3 cellular contexts compared by ENCODE assay signal in the genomic region with DNA sequence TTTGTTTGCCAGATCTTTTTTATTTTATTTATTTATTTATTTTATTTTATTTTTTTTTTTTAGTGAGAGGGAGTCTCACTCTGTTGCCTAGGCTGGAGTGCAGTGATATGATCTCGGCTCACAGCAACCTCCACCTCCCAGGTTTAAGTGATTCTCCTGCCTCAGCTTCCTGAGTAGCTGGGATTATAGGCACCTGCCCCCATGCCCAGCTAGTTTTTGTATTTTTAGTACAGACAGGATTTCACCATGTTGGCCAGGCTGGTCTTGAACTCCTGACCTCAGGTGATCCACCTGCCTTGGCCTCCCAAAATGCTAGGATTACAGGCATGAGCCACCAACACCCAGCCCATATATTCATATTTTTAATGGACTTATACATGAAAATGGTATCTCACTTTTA. TPM values are rescaled to one million over a fixed set of nuclear protein-coding genes. Genes with fewer than 3 reads are reported as not detected.
"Had no signal": no experiment of that assay in that cellular context is flagged by ENCODE, and none has a peak within 500 bp of the region (broad histone marks: within the 10 kb centered on the region; RNA-seq: fewer than 3 reads in every experiment).

No MANE protein-coding gene starts in this region.

RNA-seq across cellular contexts. Expression of gene NLRC5, which starts 3.1 kb away (rescaled TPM):
- total RNA-seq: cardiac muscle cell had no signal
- polyA plus RNA-seq: cardiac muscle cell had no signal

RNA-seq across cellular contexts. Expression of gene CETP, which starts 30.7 kb away (rescaled TPM):
- total RNA-seq: fibroblast of lung, WTC11 had no signal
